8 cellular contexts compared by ENCODE assay signal in genomic region chr11:797300-798092, GRCh38. TPM values are rescaled to one million over a fixed set of nuclear protein-coding genes. Genes with fewer than 3 reads are reported as not detected.
DNase-seq lines count a peak whose midpoint lies in the region; ATAC-seq and TF ChIP-seq lines count a peak whose summit lies in the region.

No MANE protein-coding gene starts in this region.

- H3K4me3 Mint-ChIP-seq in activated CD8-positive, alpha-beta T cell treated with anti-CD3 and anti-CD28 coated beads for 36 hours: peak overlapping the region; percentile 77

- no peaks in the 10 kb centered on the region for H3K27me3 Mint-ChIP-seq in activated CD8-positive, alpha-beta T cell treated with anti-CD3 and anti-CD28 coated beads for 36 hours

- peak overlapping the region; percentile 52 for H3K27ac ChIP-seq in ectodermal cell (ENCODE audit: insufficient read depth, low read depth, low read length, poor library complexity, severe bottlenecking)

- intact Hi-C loops in activated CD8-positive, alpha-beta T cell treated with anti-CD3 and anti-CD28 coated beads for 36 hours (cut with micrococcal nuclease): no loop called here

- peak overlapping the region; percentile 87 for H3K4me3 ChIP-seq in BJ (ENCODE audit: low read depth, low read length)
- H3K4me3 ChIP-seq in ectodermal cell (ENCODE audit: insufficient read depth, low read depth, low read length): peak overlapping the region; percentile 72

- H3K36me3 ChIP-seq in BJ (ENCODE audit: control insufficient read depth, insufficient read depth, low read length) (peaks cover 21% of the 10 kb centered on the region), ectodermal cell (ENCODE audit: control insufficient read depth, insufficient read depth, low read length) (peaks cover 15% of the 10 kb centered on the region)

- no peaks in the 10 kb centered on the region for H3K9me3 Mint-ChIP-seq in activated CD8-positive, alpha-beta T cell treated with anti-CD3 and anti-CD28 coated beads for 36 hours

- H3K27ac Mint-ChIP-seq in activated CD8-positive, alpha-beta T cell treated with anti-CD3 and anti-CD28 coated beads for 36 hours: peak overlapping the region; percentile 80

- peaks cover 14% of the 10 kb centered on the region for H3K4me1 Mint-ChIP-seq in activated CD8-positive, alpha-beta T cell treated with anti-CD3 and anti-CD28 coated beads for 36 hours (ENCODE audit: low read depth)

- H3K9me3 ChIP-seq in ectodermal cell (ENCODE audit: control insufficient read depth, low read length): no peaks in the 10 kb centered on the region

- 0% methylated on average over 57 of the region's 57 CpGs for WGBS in ectodermal cell, 2 experiments

- ATAC-seq in GM19351 (IDR thresholded peaks at IDR 0.05; ENCODE audit: unreplicated experiment) (peak; percentile 50), HG03521 (IDR thresholded peaks at IDR 0.05; ENCODE audit: unreplicated experiment) (peak; percentile 31)
- ATAC-seq in activated CD8-positive, alpha-beta T cell treated with anti-CD3 and anti-CD28 coated beads for 36 hours: peak; percentile 62

- peaks cover 14% of the 10 kb centered on the region for H3K4me1 ChIP-seq in ectodermal cell (ENCODE audit: control insufficient read depth, insufficient read depth, low read length)

- no peak for DNase-seq in BJ (ENCODE audit: low read depth)
- DNase-seq in NCI-H82 (lab: John Stamatoyannopoulos, UW): peak; percentile 94
- DNase-seq in activated CD8-positive, alpha-beta T cell treated with anti-CD3 and anti-CD28 coated beads for 36 hours: peak; percentile 93
- peak; percentile 78 for DNase-seq in medulla oblongata (ENCODE audit: extremely low spot score)
- DNase-seq in stimulated activated CD8-positive, alpha-beta memory T cell treated with anti-CD3 and anti-CD28 coated beads, Interleukin-12 subunit alpha, Interleukin-12 subunit beta, amount 100 ng/mL, for 24 hours (ENCODE audit: extremely low read depth): peak; percentile 61

- peaks cover 9% of the 10 kb centered on the region for H3K36me3 Mint-ChIP-seq in activated CD8-positive, alpha-beta T cell treated with anti-CD3 and anti-CD28 coated beads for 36 hours (ENCODE audit: low read depth)

- POLR2A ChIA-PET in BJ (lab: Charles Lee): no interaction called here
- POLR2A ChIA-PET in activated CD8-positive, alpha-beta T cell treated with anti-CD3 and anti-CD28 coated beads for 36 hours (lab: Charles Lee): interaction anchor here (0.7 to 1.8 kb wide), 9 partner anchors 9 to 261 kb away, joined by 3 to 14 read pairs (median 4); partner anchors contain the start of genes PNPLA2, POLR2L, RPLP2 and TSPAN4

- 0 out of 2 replicates have a peak, but pooled peaks have one; percentile 7 for TF ChIP-seq CTCF in BJ (IDR thresholded peaks at IDR 0.05; ENCODE audit: insufficient read depth, low read depth, low read length)
- no peak for TF ChIP-seq CTCF in activated CD8-positive, alpha-beta T cell treated with anti-CD3 and anti-CD28 coated beads for 36 hours (IDR thresholded peaks at IDR 0.05)

- CTCF ChIA-PET in BJ (lab: Yijun Ruan, JAX): interaction anchor here (0.6 to 1.2 kb wide), 3 partner anchors 35 to 249 kb away, joined by 3 to 4 read pairs (median 3); partner anchors contain the start of gene CD151
- CTCF ChIA-PET in activated CD8-positive, alpha-beta T cell treated with anti-CD3 and anti-CD28 coated beads for 36 hours (lab: Charles Lee): interaction anchor here (0.7 to 2.3 kb wide), 5 partner anchors 12 to 279 kb away, joined by 3 to 7 read pairs (median 3); partner anchors contain the start of gene RPLP2

- H3K27me3 ChIP-seq in BJ (ENCODE audit: control insufficient read depth, insufficient read depth, low read length) (no peaks in the 10 kb centered on the region), ectodermal cell (ENCODE audit: control insufficient read depth, insufficient read depth, low read length, poor library complexity, severe bottlenecking) (no peaks in the 10 kb centered on the region)

RNA-seq across cellular contexts. Expression of gene SLC25A22, which starts 0.6 kb away (rescaled TPM):
- 12.4 and 25.5 TPM in 2 replicates for polyA plus RNA-seq in BJ (2011; rRNA removed)
- 12.1 and 14.6 TPM in 2 replicates for polyA minus RNA-seq in BJ (2011; rRNA and poly(A)+ RNA removed)
- total RNA-seq in activated CD8-positive, alpha-beta T cell treated with anti-CD3 and anti-CD28 coated beads for 36 hours: 10 to 100 TPM; 33.3 to 36.7 TPM
- polyA plus RNA-seq in ectodermal cell (2013, experiment 1 of 4): 48.0 TPM
- polyA plus RNA-seq in ectodermal cell (2013, experiment 2 of 4): 45.1 TPM
- 34.8 TPM for polyA plus RNA-seq in ectodermal cell (2013, experiment 3 of 4)
- polyA plus RNA-seq in ectodermal cell (2013, experiment 4 of 4): 39.4 TPM

RNA-seq across cellular contexts. Expression of gene PIDD1, which starts 7.5 kb away (rescaled TPM):
- 6.8 and 11.2 TPM in 2 replicates for polyA plus RNA-seq in BJ (2011; rRNA removed)
- polyA minus RNA-seq in BJ (2011; rRNA and poly(A)+ RNA removed): 3.6 and 4.8 TPM in 2 replicates
- total RNA-seq in activated CD8-positive, alpha-beta T cell treated with anti-CD3 and anti-CD28 coated beads for 36 hours: 10 to 100 TPM; 29.9 to 30.6 TPM
- 30.5 TPM for polyA plus RNA-seq in ectodermal cell (2013, experiment 1 of 4)
- polyA plus RNA-seq in ectodermal cell (2013, experiment 2 of 4): 30.1 TPM
- 25.1 TPM for polyA plus RNA-seq in ectodermal cell (2013, experiment 3 of 4)
- 24.3 TPM for polyA plus RNA-seq in ectodermal cell (2013, experiment 4 of 4)

RNA-seq across cellular contexts. Expression of gene CEND1, which starts 7.6 kb away (rescaled TPM):
- 0.23 and 0.25 TPM in 2 replicates for polyA plus RNA-seq in BJ (2011; rRNA removed)
- 0.26 TPM in 1 of 2 replicates, not detected in the other for polyA minus RNA-seq in BJ (2011; rRNA and poly(A)+ RNA removed)
- total RNA-seq in activated CD8-positive, alpha-beta T cell treated with anti-CD3 and anti-CD28 coated beads for 36 hours: under 1 TPM; 0.20 to 0.25 TPM
- 2.2 TPM for polyA plus RNA-seq in ectodermal cell (2013, experiment 1 of 4)
- polyA plus RNA-seq in ectodermal cell (2013, experiment 2 of 4): 3.6 TPM
- 1.5 TPM for polyA plus RNA-seq in ectodermal cell (2013, experiment 3 of 4)
- 1.9 TPM for polyA plus RNA-seq in ectodermal cell (2013, experiment 4 of 4)

RNA-seq across cellular contexts. Expression of gene RPLP2, which starts 12.3 kb away (rescaled TPM):
- polyA plus RNA-seq in BJ (2011; rRNA removed): 1,103 and 1,199 TPM in 2 replicates
- polyA minus RNA-seq in BJ (2011; rRNA and poly(A)+ RNA removed): 580 and 714 TPM in 2 replicates
- 1,000 to 10,000 TPM; 3,638 to 3,686 TPM for total RNA-seq in activated CD8-positive, alpha-beta T cell treated with anti-CD3 and anti-CD28 coated beads for 36 hours
- 1,654 TPM for polyA plus RNA-seq in ectodermal cell (2013, experiment 1 of 4)
- 1,774 TPM for polyA plus RNA-seq in ectodermal cell (2013, experiment 2 of 4)
- 1,691 TPM for polyA plus RNA-seq in ectodermal cell (2013, experiment 3 of 4)
- 1,935 TPM for polyA plus RNA-seq in ectodermal cell (2013, experiment 4 of 4)

RNA-seq across cellular contexts. Expression of gene GATD1, which starts 20.2 kb away (rescaled TPM):
- 14.5 and 37.9 TPM in 2 replicates for polyA plus RNA-seq in BJ (2011; rRNA removed)
- 10.2 and 12.1 TPM in 2 replicates for polyA minus RNA-seq in BJ (2011; rRNA and poly(A)+ RNA removed)
- 10 to 100 TPM; 45.8 to 48.8 TPM for total RNA-seq in activated CD8-positive, alpha-beta T cell treated with anti-CD3 and anti-CD28 coated beads for 36 hours
- polyA plus RNA-seq in ectodermal cell (2013, experiment 1 of 4): 71.5 TPM
- 81.8 TPM for polyA plus RNA-seq in ectodermal cell (2013, experiment 2 of 4)
- polyA plus RNA-seq in ectodermal cell (2013, experiment 3 of 4): 47.0 TPM
- polyA plus RNA-seq in ectodermal cell (2013, experiment 4 of 4): 50.3 TPM
